In genomic region chr7:20124087-20124486, GRCh38 we compare ENCODE assay signal across 1 cellular context.
A peak's percentile ranks its signal among the peaks of the same experiment; 100 is the strongest.
TF ChIP-seq lines count a peak whose summit lies in the region.

No MANE protein-coding gene starts in this region.

TF ChIP-seq in WTC11, 78 proteins besides CTCF, POLR2A, EP300 and RAD21:
- TF ChIP-seq ZNF425 (CRISPR knock-in tag; conservative IDR thresholded peaks at IDR 0.05) (0 out of 2 replicates have a peak, but pooled peaks have one; percentile 46), ZNF232 (CRISPR knock-in tag; IDR thresholded peaks at IDR 0.05) (0 out of 2 replicates have a peak, but pooled peaks have one; percentile 27)
- TF ChIP-seq, protein P1, sequence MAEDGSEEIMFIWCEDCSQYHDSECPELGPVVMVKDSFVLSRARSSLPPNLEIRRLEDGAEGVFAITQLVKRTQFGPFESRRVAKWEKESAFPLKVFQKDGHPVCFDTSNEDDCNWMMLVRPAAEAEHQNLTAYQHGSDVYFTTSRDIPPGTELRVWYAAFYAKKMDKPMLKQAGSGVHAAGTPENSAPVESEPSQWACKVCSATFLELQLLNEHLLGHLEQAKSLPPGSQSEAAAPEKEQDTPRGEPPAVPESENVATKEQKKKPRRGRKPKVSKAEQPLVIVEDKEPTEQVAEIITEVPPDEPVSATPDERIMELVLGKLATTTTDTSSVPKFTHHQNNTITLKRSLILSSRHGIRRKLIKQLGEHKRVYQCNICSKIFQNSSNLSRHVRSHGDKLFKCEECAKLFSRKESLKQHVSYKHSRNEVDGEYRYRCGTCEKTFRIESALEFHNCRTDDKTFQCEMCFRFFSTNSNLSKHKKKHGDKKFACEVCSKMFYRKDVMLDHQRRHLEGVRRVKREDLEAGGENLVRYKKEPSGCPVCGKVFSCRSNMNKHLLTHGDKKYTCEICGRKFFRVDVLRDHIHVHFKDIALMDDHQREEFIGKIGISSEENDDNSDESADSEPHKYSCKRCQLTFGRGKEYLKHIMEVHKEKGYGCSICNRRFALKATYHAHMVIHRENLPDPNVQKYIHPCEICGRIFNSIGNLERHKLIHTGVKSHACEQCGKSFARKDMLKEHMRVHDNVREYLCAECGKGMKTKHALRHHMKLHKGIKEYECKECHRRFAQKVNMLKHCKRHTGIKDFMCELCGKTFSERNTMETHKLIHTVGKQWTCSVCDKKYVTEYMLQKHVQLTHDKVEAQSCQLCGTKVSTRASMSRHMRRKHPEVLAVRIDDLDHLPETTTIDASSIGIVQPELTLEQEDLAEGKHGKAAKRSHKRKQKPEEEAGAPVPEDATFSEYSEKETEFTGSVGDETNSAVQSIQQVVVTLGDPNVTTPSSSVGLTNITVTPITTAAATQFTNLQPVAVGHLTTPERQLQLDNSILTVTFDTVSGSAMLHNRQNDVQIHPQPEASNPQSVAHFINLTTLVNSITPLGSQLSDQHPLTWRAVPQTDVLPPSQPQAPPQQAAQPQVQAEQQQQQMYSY (CRISPR knock-in tag; IDR thresholded peaks at IDR 0.05) = peak; percentile 89
